In genomic region chr5:67693956-67694564, GRCh38 we compare ENCODE assay signal across 12 cellular contexts.
A peak's percentile ranks its signal among the peaks of the same experiment; 100 is the strongest.
DNase-seq lines count a peak whose midpoint lies in the region; ATAC-seq lines count a peak whose summit lies in the region.
"Had no signal": no experiment of that assay in that cellular context is flagged by ENCODE, and none has a peak within 500 bp of the region (broad histone marks: within the 10 kb centered on the region; RNA-seq: fewer than 3 reads in every experiment).

No MANE protein-coding gene starts in this region.

- peak overlapping the region; percentile 57 for H3K27ac ChIP-seq in skeletal muscle tissue (ENCODE audit: low read depth, low read length)
- H3K27ac ChIP-seq: BLaER1 treated with 17β-estradiol and CSF1 and Interleukin-3, amounts not matched to agents 10 nM and 100 nM had no signal

- H3K36me3 ChIP-seq in skeletal muscle tissue (ENCODE audit: control insufficient read depth in 3 of 3, insufficient read depth in 3 of 3, low read length in 3 of 3): no peaks in the 10 kb centered on the region
- H3K36me3 ChIP-seq: BLaER1 treated with 17β-estradiol and CSF1 and Interleukin-3, amounts not matched to agents 10 nM and 100 nM had no signal

- DNase-seq in GM04503 (ENCODE audit: low read depth) (peak; percentile 32), left lobe of liver (ENCODE audit: low spot score) (no peak), occipital lobe (lab: John Stamatoyannopoulos, UW) (no peak), DMS 273 treated with DMSO at 0.1 percent for 48 hours (lab: John Stamatoyannopoulos, UW) (no peak), HK-2 (ENCODE audit: unreplicated experiment) (no peak)
- DNase-seq in activated CD8-positive, alpha-beta memory T cell treated with anti-CD3 and anti-CD28 coated beads for 24 hours: no peak
- DNase-seq: activated naive CD4-positive, alpha-beta T cell treated with anti-CD3 and anti-CD28 coated beads, Interleukin-2, amount 10 ng/mL, durations not matched to agents 7 days and 5 days; NCI-H1930; RPMI8226 had no signal

- no peaks in the 10 kb centered on the region for H3K9me3 ChIP-seq in skeletal muscle tissue (ENCODE audit: control insufficient read depth in 3 of 3, low read length in 3 of 3)
- H3K9me3 ChIP-seq: BLaER1 treated with 17β-estradiol and CSF1 and Interleukin-3, amounts not matched to agents 10 nM and 100 nM had no signal

- ATAC-seq in esophagus mucosa (peak; percentile 42), left lobe of liver (peak; percentile 49)

- H3K27me3 ChIP-seq in skeletal muscle tissue (ENCODE audit: control insufficient read depth in 3 of 3, insufficient read depth in 3 of 3, low read length in 3 of 3): no peaks in the 10 kb centered on the region
- H3K27me3 ChIP-seq: BLaER1 treated with 17β-estradiol and CSF1 and Interleukin-3, amounts not matched to agents 10 nM and 100 nM had no signal

- peak overlapping the region in 2 of 3 donors; percentile 6 to 24 for H3K4me3 ChIP-seq in skeletal muscle tissue (ENCODE audit: low read length in 3 of 3)
- H3K4me3 ChIP-seq: BLaER1 treated with 17β-estradiol and CSF1 and Interleukin-3, amounts not matched to agents 10 nM and 100 nM had no signal

- H3K9ac ChIP-seq in skeletal muscle tissue (ENCODE audit: low read depth in 1 of 3, low read length in 3 of 3): peak overlapping the region in 2 of 3 donors; percentile 9 to 50
- H3K9ac ChIP-seq: BLaER1 treated with 17β-estradiol and CSF1 and Interleukin-3, amounts not matched to agents 10 nM and 100 nM had no signal

- H3K4me1 ChIP-seq in skeletal muscle tissue (ENCODE audit: control insufficient read depth in 3 of 3, insufficient read depth in 3 of 3, low read length in 3 of 3): peaks cover 3 to 15% (median 8%) of the 10 kb centered on the region in 3 donors
- H3K4me1 ChIP-seq: BLaER1 treated with 17β-estradiol and CSF1 and Interleukin-3, amounts not matched to agents 10 nM and 100 nM had no signal
